Comparison of ENCODE assay signal across 15 cellular contexts in genomic region chr5:38569180-38569579, GRCh38. TPM values are rescaled to one million over a fixed set of nuclear protein-coding genes. Genes with fewer than 3 reads are reported as not detected.
DNase-seq lines count a peak whose midpoint lies in the region; ATAC-seq and TF ChIP-seq lines count a peak whose summit lies in the region.
"Had no signal": no experiment of that assay in that cellular context is flagged by ENCODE, and none has a peak within 500 bp of the region (broad histone marks: within the 10 kb centered on the region; RNA-seq: fewer than 3 reads in every experiment).

No MANE protein-coding gene starts in this region.

- H3K27me3 ChIP-seq in breast epithelium (no peaks in the 10 kb centered on the region), thyroid gland (no peaks in the 10 kb centered on the region)
- H3K27me3 ChIP-seq: BLaER1 treated with 17β-estradiol and CSF1 and Interleukin-3, amounts not matched to agents 10 nM and 100 nM had no signal

- no peak; the same call in 1 of the 2 replicates for TF ChIP-seq EP300 in Ishikawa (IDR thresholded peaks at IDR 0.05; ENCODE audit: borderline replicate concordance)

- 53 to 62% methylated on average over 3 of the region's 3 CpGs for WGBS in thyroid gland, 2 donors

- TF ChIP-seq CTCF in breast epithelium (IDR thresholded peaks at IDR 0.05), result no peak
- TF ChIP-seq CTCF in MCF 10A (IDR thresholded peaks at IDR 0.05; ENCODE audit: unreplicated experiment), result no peak
- TF ChIP-seq CTCF in thyroid gland (IDR thresholded peaks at IDR 0.05), result no peak

- no peaks in the 10 kb centered on the region for H3K9me3 ChIP-seq in breast epithelium
- H3K9me3 ChIP-seq in thyroid gland, result no peaks in the 10 kb centered on the region
- H3K9me3 ChIP-seq: BLaER1 treated with 17β-estradiol and CSF1 and Interleukin-3, amounts not matched to agents 10 nM and 100 nM had no signal

- TF ChIP-seq POLR2A in breast epithelium (IDR thresholded peaks at IDR 0.05), result no peak
- no peak for TF ChIP-seq POLR2A in thyroid gland (IDR thresholded peaks at IDR 0.05)

- CTCF ChIA-PET in MCF 10A (lab: Yijun Ruan, JAX), result no interaction called here

- intact Hi-C loops in breast epithelium (cut with DNase I; ENCODE audit: low total_unique reads), result loop anchor here (10.0 kb wide), 1 partner anchor 96 kb away; no protein-coding TSS in a partner anchor
- intact Hi-C loops in MCF 10A (cut with micrococcal nuclease), result no loop called here
- intact Hi-C loops in thyroid gland (cut with DNase I), result no loop called here

- H3K4me1 Mint-ChIP-seq in MCF 10A (ENCODE audit: insufficient read depth, unreplicated experiment), result no peaks in the 10 kb centered on the region
- H3K4me1 Mint-ChIP-seq: CD4-positive, CD25-positive, alpha-beta regulatory T cell; H9 had no signal

- no peak for TF ChIP-seq RAD21 in Ishikawa (IDR thresholded peaks at IDR 0.05; ENCODE audit: low read depth)

- H3K4me1 ChIP-seq in breast epithelium, result no peaks in the 10 kb centered on the region
- H3K4me1 ChIP-seq in thyroid gland, result peaks cover 0 to 25% of the 10 kb centered on the region in 2 donors
- H3K4me1 ChIP-seq: BLaER1 treated with 17β-estradiol and CSF1 and Interleukin-3, amounts not matched to agents 10 nM and 100 nM had no signal

- POLR2A ChIA-PET in MCF 10A (lab: Yijun Ruan, JAX), result no interaction called here

- H3K9me3 Mint-ChIP-seq in MCF 10A (ENCODE audit: unreplicated experiment), result no peaks in the 10 kb centered on the region
- H3K9me3 Mint-ChIP-seq: H9 had no signal

- H3K36me3 ChIP-seq in breast epithelium (no peaks in the 10 kb centered on the region), thyroid gland (no peaks in the 10 kb centered on the region)
- H3K36me3 ChIP-seq: BLaER1 treated with 17β-estradiol and CSF1 and Interleukin-3, amounts not matched to agents 10 nM and 100 nM had no signal

- no peak overlapping the region for H3K4me3 Mint-ChIP-seq in MCF 10A (ENCODE audit: unreplicated experiment)
- H3K4me3 Mint-ChIP-seq: CD4-positive, CD25-positive, alpha-beta regulatory T cell; H9 had no signal

- H3K27ac ChIP-seq in breast epithelium (peak overlapping the region; percentile 66 to 74), thyroid gland (peak overlapping the region in 2 of 3 donors; percentile 27 to 32)
- H3K27ac ChIP-seq: BLaER1 treated with 17β-estradiol and CSF1 and Interleukin-3, amounts not matched to agents 10 nM and 100 nM had no signal

- H3K4me3 ChIP-seq in breast epithelium, result no peak overlapping the region
- no peak overlapping the region for H3K4me3 ChIP-seq in thyroid gland (replicated peaks in 1 of 3)
- H3K4me3 ChIP-seq: BLaER1 treated with 17β-estradiol and CSF1 and Interleukin-3, amounts not matched to agents 10 nM and 100 nM; GM12878 had no signal

- DNase-seq in breast epithelium (ENCODE audit: low spot score in 2 of 2) (no peak), MCF 10A (ENCODE audit: unreplicated experiment) (no peak), NCI-H524 (lab: John Stamatoyannopoulos, UW) (peak; percentile 82 to 90), thyroid gland (peak; percentile 64 to 72), SW480 (ENCODE audit: low spot score) (no peak)
- no peak for DNase-seq in stimulated activated CD4-positive, alpha-beta T cell treated with anti-CD3 and anti-CD28 coated beads, Interleukin-2, amount 100 ng/mL, for 48 hours
- DNase-seq: ACHN; CD4-positive, CD25-positive, alpha-beta regulatory T cell; DMS79; GOT3; H9 had no signal

- no peaks in the 10 kb centered on the region for H3K36me3 Mint-ChIP-seq in MCF 10A (ENCODE audit: insufficient read depth, unreplicated experiment)
- H3K36me3 Mint-ChIP-seq: CD4-positive, CD25-positive, alpha-beta regulatory T cell had no signal

- BruUV-seq in MCF 10A (replicated peaks; lab: Mats Ljungman, UMichigan), result no TSS peak

- no peak for ATAC-seq in GM19455 (IDR thresholded peaks at IDR 0.05; ENCODE audit: unreplicated experiment)
- ATAC-seq: GM12878 had no signal

- H3K27ac Mint-ChIP-seq in MCF 10A (ENCODE audit: low read depth, unreplicated experiment), result no peak overlapping the region
- H3K27ac Mint-ChIP-seq: CD4-positive, CD25-positive, alpha-beta regulatory T cell; H9 had no signal

- no peaks in the 10 kb centered on the region for H3K27me3 Mint-ChIP-seq in MCF 10A (ENCODE audit: insufficient read depth, unreplicated experiment)

TF ChIP-seq in Ishikawa, 13 proteins besides CTCF, POLR2A, EP300 and RAD21:
- peak; percentile 39; the same call in 1 of the 2 replicates for TF ChIP-seq NFIC (IDR thresholded peaks at IDR 0.05)
- no peak for TF ChIP-seq FOXM1 (IDR thresholded peaks at IDR 0.05; ENCODE audit: borderline replicate concordance, low read depth)
- peak; percentile 77; the same call in 1 of the 2 replicates for TF ChIP-seq TCF12 (IDR thresholded peaks at IDR 0.05; ENCODE audit: low read depth)
- TF ChIP-seq CREB1 (IDR thresholded peaks at IDR 0.05; ENCODE audit: low read depth), result no peak
- TF ChIP-seq USF1 (IDR thresholded peaks at IDR 0.05), result no peak
- TF ChIP-seq ZBTB7A (IDR thresholded peaks at IDR 0.05; ENCODE audit: low read depth), result no peak
- no peak for TF ChIP-seq REST (IDR thresholded peaks at IDR 0.05; ENCODE audit: low read depth)
- TF ChIP-seq CEBPB (IDR thresholded peaks at IDR 0.05), result no peak
- no peak for TF ChIP-seq YY1 (IDR thresholded peaks at IDR 0.05; ENCODE audit: low read depth)
- TF ChIP-seq MAX (IDR thresholded peaks at IDR 0.05), result no peak
- no peak for TF ChIP-seq TAF1 (IDR thresholded peaks at IDR 0.05; ENCODE audit: low read depth)
- 0 out of 2 replicates have a peak, but pooled peaks have one; percentile 9 for TF ChIP-seq TEAD4 (IDR thresholded peaks at IDR 0.05)
- no peak for TF ChIP-seq EGR1 (IDR thresholded peaks at IDR 0.05)

RNA-seq across cellular contexts. Expression of gene LIFR, which starts 12.7 kb away (rescaled TPM):
- 100 to 1,000 TPM; 179 to 225 (median 222) TPM for total RNA-seq in breast epithelium
- total RNA-seq in MCF 10A (2022), result 3.7 and 3.9 TPM in 2 replicates
- total RNA-seq in thyroid gland, result 100 to 1,000 TPM; 172 to 446 (median 233) TPM
- total RNA-seq: CD4-positive, CD25-positive, alpha-beta regulatory T cell had no signal

Comparison
In these comparisons a context has a peak if more than half of its experiments do, and no peak if none do; other contexts are left out.
1. RNA of gene LIFR, which starts 12.7 kb away (total RNA-seq): 172 to 446 TPM in thyroid gland and 179 to 225 TPM in breast epithelium; 3.7 to 3.9 TPM in MCF 10A; every median in the first group is over 10 times any median in the second.
2. DNase-seq: peak in NCI-H524 (2 of 2) and thyroid gland (2 of 2); none in breast epithelium (0 of 2), MCF 10A (single experiment), SW480 (single experiment) and stimulated activated CD4-positive, alpha-beta T cell treated with anti-CD3 and anti-CD28 coated beads, Interleukin-2, amount 100 ng/mL, for 48 hours (0 of 2).